ENCODE assay signal across 38 cellular contexts in the genomic region with DNA sequence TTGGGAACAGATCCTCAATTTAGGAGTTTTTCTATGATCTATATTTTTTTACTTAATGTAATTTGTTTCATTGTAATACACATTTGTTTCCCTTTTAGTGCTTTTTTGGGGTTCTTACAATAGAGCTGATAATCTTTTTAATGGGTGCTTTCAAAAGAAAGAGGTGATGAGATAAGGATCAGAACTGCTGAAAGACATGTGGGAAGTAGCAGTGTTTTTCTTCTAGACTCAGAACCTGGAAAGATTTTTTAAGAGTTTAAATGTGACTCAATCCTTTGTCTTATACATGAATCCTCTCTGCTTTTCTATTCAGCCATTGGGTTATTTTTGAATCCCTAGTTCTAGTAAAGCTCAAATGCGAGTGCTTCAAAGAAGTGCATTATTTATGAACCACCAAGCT. TPM values are rescaled to one million over a fixed set of nuclear protein-coding genes. Genes with fewer than 3 reads are reported as not detected.
"Had no signal": no experiment of that assay in that cellular context is flagged by ENCODE, and none has a peak within 500 bp of the region (broad histone marks: within the 10 kb centered on the region; RNA-seq: fewer than 3 reads in every experiment).

No MANE protein-coding gene starts in this region.

- H3K9me3 Mint-ChIP-seq: activated CD4-positive, alpha-beta T cell treated with anti-CD3 and anti-CD28 coated beads, Interleukin-2, amount 10 ng/mL, durations not matched to agents 7 days and 5 days; activated naive CD4-positive, alpha-beta T cell treated with anti-CD3 and anti-CD28 coated beads, Interleukin-2, amount 50 U/mL, for 24 hours; activated naive CD8-positive, alpha-beta T cell treated with anti-CD3 and anti-CD28 coated beads, Interleukin-2, amount 10 ng/mL, durations not matched to agents 7 days and 5 days; activated T-cell treated with anti-CD3 and anti-CD28 coated beads, Interleukin-2, amount 50 U/mL, for 24 hours; activated T-helper 2 cell treated with anti-CD3 and anti-CD28 coated beads, Interferon-gamma antibody, Interleukin-2, Interleukin-4, amounts not matched to agents 10 μg/mL and 5 μg/mL and 100 μg/mL, durations not matched to agents 14 hours and 24 hours and 36 hours; central memory CD8-positive, alpha-beta T cell; T-helper 1 cell treated with Interleukin-12 subunit alpha and Interleukin-12 subunit beta and Interleukin-4 antibody, amounts not matched to agents 30 μg/mL and 1 μg/mL, for 36 hours; T-helper 2 cell treated with Interferon-gamma antibody and Interleukin-4, amounts not matched to agents 5 μg/mL and 100 μg/mL, for 36 hours had no signal

- H3K4me1 ChIP-seq: ascending aorta, Peyer's patch had no signal

- H3K4me1 Mint-ChIP-seq: activated CD4-positive, alpha-beta T cell treated with anti-CD3 and anti-CD28 coated beads for 36 hours; activated CD4-positive, alpha-beta T cell treated with anti-CD3 and anti-CD28 coated beads, Interleukin-2, amount 10 ng/mL, durations not matched to agents 7 days and 5 days; activated naive CD4-positive, alpha-beta T cell treated with anti-CD3 and anti-CD28 coated beads, Interleukin-2, amount 50 U/mL, for 24 hours; activated naive CD8-positive, alpha-beta T cell treated with anti-CD3 and anti-CD28 coated beads, Interleukin-2, amount 10 ng/mL, durations not matched to agents 7 days and 5 days; central memory CD8-positive, alpha-beta T cell; WTC11 had no signal

- FAIRE-seq: TTC549 had no signal

- H3K4me3 ChIP-seq: ascending aorta, cardiac muscle cell, MG63, Peyer's patch, SJSA1 had no signal

- H3K27ac Mint-ChIP-seq: activated CD4-positive, alpha-beta T cell treated with anti-CD3 and anti-CD28 coated beads for 36 hours; activated CD4-positive, alpha-beta T cell treated with anti-CD3 and anti-CD28 coated beads, Interleukin-2, amount 10 ng/mL, durations not matched to agents 7 days and 5 days; activated CD8-positive, alpha-beta T cell treated with anti-CD3 and anti-CD28 coated beads, Interleukin-2, amount 10 ng/mL, durations not matched to agents 7 days and 5 days; activated naive CD4-positive, alpha-beta T cell treated with anti-CD3 and anti-CD28 coated beads, Interleukin-2, amount 50 U/mL, for 24 hours; activated naive CD8-positive, alpha-beta T cell treated with anti-CD3 and anti-CD28 coated beads, Interleukin-2, amount 10 ng/mL, durations not matched to agents 7 days and 5 days; activated T-cell treated with anti-CD3 and anti-CD28 coated beads, Interleukin-2, amount 50 U/mL, for 24 hours; activated T-helper 2 cell treated with anti-CD3 and anti-CD28 coated beads, Interferon-gamma antibody, Interleukin-2, Interleukin-4, amounts not matched to agents 10 μg/mL and 5 μg/mL and 100 μg/mL, durations not matched to agents 14 hours and 24 hours and 36 hours; T-helper 1 cell treated with Interleukin-12 subunit alpha and Interleukin-12 subunit beta and Interleukin-4 antibody, amounts not matched to agents 30 μg/mL and 1 μg/mL, for 36 hours; T-helper 2 cell treated with Interferon-gamma antibody and Interleukin-4, amounts not matched to agents 5 μg/mL and 100 μg/mL, for 36 hours; WTC11 had no signal

- H3K36me3 ChIP-seq: ascending aorta, cardiac muscle cell, MG63, Peyer's patch, SJSA1 had no signal

- H3K9me3 ChIP-seq: ascending aorta, MG63, Peyer's patch, SJSA1, SK-N-SH had no signal

- H3K4me2 ChIP-seq: SK-N-SH had no signal

- H3K4me3 Mint-ChIP-seq: activated CD4-positive, alpha-beta T cell treated with anti-CD3 and anti-CD28 coated beads for 36 hours; activated CD4-positive, alpha-beta T cell treated with anti-CD3 and anti-CD28 coated beads, Interleukin-2, amount 10 ng/mL, durations not matched to agents 7 days and 5 days; activated CD8-positive, alpha-beta T cell treated with anti-CD3 and anti-CD28 coated beads, Interleukin-2, amount 10 ng/mL, durations not matched to agents 7 days and 5 days; activated naive CD4-positive, alpha-beta T cell treated with anti-CD3 and anti-CD28 coated beads, Interleukin-2, amount 50 U/mL, for 24 hours; activated naive CD8-positive, alpha-beta T cell treated with anti-CD3 and anti-CD28 coated beads, Interleukin-2, amount 10 ng/mL, durations not matched to agents 7 days and 5 days; activated T-cell treated with anti-CD3 and anti-CD28 coated beads, Interleukin-2, amount 50 U/mL, for 24 hours; central memory CD8-positive, alpha-beta T cell; T-helper 1 cell treated with Interleukin-12 subunit alpha and Interleukin-12 subunit beta and Interleukin-4 antibody, amounts not matched to agents 30 μg/mL and 1 μg/mL, for 36 hours; T-helper 2 cell treated with Interferon-gamma antibody and Interleukin-4, amounts not matched to agents 5 μg/mL and 100 μg/mL, for 36 hours; WTC11 had no signal

- H3K36me3 Mint-ChIP-seq: activated naive CD4-positive, alpha-beta T cell treated with anti-CD3 and anti-CD28 coated beads, Interleukin-2, amount 50 U/mL, for 24 hours; activated naive CD8-positive, alpha-beta T cell treated with anti-CD3 and anti-CD28 coated beads, Interleukin-2, amount 10 ng/mL, durations not matched to agents 7 days and 5 days had no signal

- H3K9ac ChIP-seq: SK-N-SH had no signal

- H3K27me3 Mint-ChIP-seq: activated CD4-positive, alpha-beta T cell treated with anti-CD3 and anti-CD28 coated beads, Interleukin-2, amount 10 ng/mL, durations not matched to agents 7 days and 5 days had no signal

- H3K27ac ChIP-seq: ascending aorta, cardiac muscle cell, Peyer's patch, SJSA1 had no signal

- DNase-seq: activated CD4-positive, alpha-beta T cell treated with anti-CD3 and anti-CD28 coated beads for 36 hours; activated CD4-positive, alpha-beta T cell treated with anti-CD3 and anti-CD28 coated beads, Interleukin-2, amount 10 ng/mL, durations not matched to agents 7 days and 5 days; activated CD4-positive, alpha-beta T cell treated with anti-CD3 and anti-CD28 coated beads, Interleukin-2, amount 50 U/mL, for 48 hours; activated CD8-positive, alpha-beta T cell treated with anti-CD3 and anti-CD28 coated beads, Interleukin-2, amount 10 ng/mL, durations not matched to agents 7 days and 5 days; activated gamma-delta T cell; activated naive CD4-positive, alpha-beta T cell treated with Interleukin-2 at 50 U/mL for 16 hours; activated naive CD8-positive, alpha-beta T cell treated with anti-CD3 and anti-CD28 coated beads, Interleukin-2, amount 10 ng/mL, durations not matched to agents 7 days and 5 days; activated T-cell treated with anti-CD3 and anti-CD28 coated beads, Interleukin-2, amount 50 U/mL, for 24 hours; amygdala; Karpas-422; MG63; NCI-H1048; NCI-H1105 treated with DMSO at 0.1 percent for 48 hours; NCI-H1436; NCI-H1694; NCI-H1930; NCI-H2081 treated with DMSO at 0.1 percent for 48 hours; NCI-H226; NCI-H446 treated with DMSO at 0.1 percent for 48 hours; NCI-H524; NCI-H69; NK-92 treated with Interleukin-12 subunit alpha and Interleukin-12 subunit beta, amount 100 ng/mL, for 24 hours; PC-3; Peyer's patch; RPMI8226; SHP77 treated with DMSO at 0.1 percent for 48 hours; SK-N-SH had no signal

- H3K27me3 ChIP-seq: ascending aorta, MG63, Peyer's patch, SJSA1 had no signal

- ATAC-seq: activated CD4-positive, alpha-beta T cell treated with anti-CD3 and anti-CD28 coated beads for 36 hours; activated CD4-positive, CD25-positive, alpha-beta regulatory T cell treated with anti-CD3 and anti-CD28 coated beads, Interleukin-2, amount 50 U/mL, for 24 hours; activated CD8-positive, alpha-beta T cell treated with anti-CD3 and anti-CD28 coated beads, Interleukin-2, amount 10 ng/mL, durations not matched to agents 7 days and 5 days; PC-3; WTC11 had no signal

RNA-seq across cellular contexts. Expression of a gene that starts 25.6 kb away (rescaled TPM):
- total RNA-seq: activated CD4-positive, alpha-beta T cell treated with anti-CD3 and anti-CD28 coated beads, Interleukin-2, amount 10 ng/mL, durations not matched to agents 7 days and 5 days had no signal
